ENCODE assay signal across 17 cellular contexts in the genomic region with DNA sequence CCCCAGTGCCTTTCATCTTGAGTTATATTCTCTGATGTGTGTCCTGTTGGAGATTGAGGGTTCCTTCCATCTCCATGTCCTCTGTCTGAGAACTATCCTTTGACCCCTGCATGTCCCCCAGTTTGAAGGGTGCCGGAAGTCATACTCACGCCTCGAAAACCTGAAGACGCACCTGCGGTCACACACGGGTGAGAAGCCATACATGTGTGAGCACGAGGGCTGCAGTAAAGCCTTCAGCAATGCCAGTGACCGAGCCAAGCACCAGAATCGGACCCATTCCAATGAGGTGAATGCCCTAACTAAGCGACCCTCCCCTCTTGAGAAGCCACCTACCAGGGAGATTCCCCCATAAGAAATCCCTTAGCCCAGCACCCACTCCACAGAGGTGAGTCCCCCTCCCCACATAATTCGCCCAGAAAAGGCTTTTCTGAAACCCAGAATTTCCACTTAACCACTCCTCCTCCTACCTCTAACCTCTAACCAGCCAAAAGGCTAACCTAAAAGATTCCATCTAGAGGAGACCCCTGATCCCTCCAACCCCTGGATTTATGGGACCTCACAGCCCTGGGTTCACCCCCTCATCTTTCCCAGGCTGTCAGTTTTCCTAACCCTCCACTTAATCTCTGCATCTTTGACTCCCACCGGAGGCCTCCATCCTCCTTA. TPM values are rescaled to one million over a fixed set of nuclear protein-coding genes. Genes with fewer than 3 reads are reported as not detected.
"Had no signal": no experiment of that assay in that cellular context is flagged by ENCODE, and none has a peak within 500 bp of the region (broad histone marks: within the 10 kb centered on the region; RNA-seq: fewer than 3 reads in every experiment).

No MANE protein-coding gene starts in this region.

- H3K27me3 Mint-ChIP-seq: memory B cell had no signal

- H3K4me3 Mint-ChIP-seq: activated T-helper 17 cell treated with anti-CD3 and anti-CD28 coated beads, Interleukin-2, amount 50 U/mL, for 72 hours; memory B cell; nephron progenitor cell had no signal

- H3K9me3 Mint-ChIP-seq: activated T-helper 17 cell treated with anti-CD3 and anti-CD28 coated beads, Interleukin-2, amount 50 U/mL, for 72 hours; memory B cell; nephron progenitor cell had no signal

- ATAC-seq: activated T-helper 17 cell treated with anti-CD3 and anti-CD28 coated beads, Interleukin-2, amount 50 U/mL, for 72 hours; esophagus mucosa; left lung; mucosa of descending colon; pancreas; upper lobe of right lung had no signal

- H3K27ac Mint-ChIP-seq: activated T-helper 17 cell treated with anti-CD3 and anti-CD28 coated beads, Interleukin-2, amount 50 U/mL, for 72 hours; memory B cell; nephron progenitor cell had no signal

- H3K9me3 ChIP-seq: left lung, mucosa of descending colon, pancreas, sigmoid colon, thoracic aorta, upper lobe of right lung had no signal

- H3K4me3 ChIP-seq: cardiac muscle cell, hepatocyte, left lung, mucosa of descending colon, pancreas, sigmoid colon, thoracic aorta, upper lobe of right lung had no signal

- DNase-seq: activated CD4-positive, CD25-positive, alpha-beta regulatory T cell treated with anti-CD3 and anti-CD28 coated beads, Interleukin-2, amount 50 U/mL, for 72 hours; activated naive CD4-positive, alpha-beta T cell treated with Interleukin-2 at 50 U/mL for 16 hours; left lung; mucosa of descending colon; nephron progenitor cell; pancreas; sigmoid colon; stimulated activated CD4-positive, alpha-beta T cell treated with anti-CD3 and anti-CD28 coated beads, Interleukin-1b, Interleukin-23, amount 100 ng/mL, for 48 hours; SW 1271; upper lobe of right lung had no signal

- H3K27ac ChIP-seq: cardiac muscle cell, hepatocyte, left lung, pancreas, sigmoid colon, thoracic aorta, upper lobe of right lung had no signal

- H3K27me3 ChIP-seq: pancreas had no signal

- H3K4me1 ChIP-seq: pancreas had no signal

- H3K36me3 ChIP-seq: cardiac muscle cell, pancreas, sigmoid colon, thoracic aorta, upper lobe of right lung had no signal

RNA-seq across cellular contexts. Expression of gene INHBE, which starts 12.2 kb away (rescaled TPM):
- total RNA-seq: activated T-helper 17 cell treated with anti-CD3 and anti-CD28 coated beads, Interleukin-2, amount 50 U/mL, for 72 hours; esophagus mucosa; mucosa of descending colon; thoracic aorta; upper lobe of right lung had no signal
- polyA plus RNA-seq: keratinocyte had no signal

RNA-seq across cellular contexts. Expression of gene ARHGAP9, which starts 12.3 kb away (rescaled TPM):
- polyA plus RNA-seq: cardiac muscle cell, keratinocyte had no signal

RNA-seq across cellular contexts. Expression of gene INHBC, which starts 32.8 kb away (rescaled TPM):
- total RNA-seq: activated T-helper 17 cell treated with anti-CD3 and anti-CD28 coated beads, Interleukin-2, amount 50 U/mL, for 72 hours; esophagus mucosa; left lung; mucosa of descending colon; sigmoid colon; thoracic aorta; upper lobe of right lung had no signal
- polyA plus RNA-seq: cardiac muscle cell, pancreas, sigmoid colon had no signal
